9 cellular contexts compared by ENCODE assay signal in genomic region chrX:150959557-150959956, GRCh38.
"Had no signal": no experiment of that assay in that cellular context is flagged by ENCODE, and none has a peak within 500 bp of the region (broad histone marks: within the 10 kb centered on the region; RNA-seq: fewer than 3 reads in every experiment).

No MANE protein-coding gene starts in this region.

- H3K4me1 Mint-ChIP-seq: GM23338, H9 had no signal

- DNase-seq: H9, HCEC 1CT, IMR-90, KG1 had no signal

- H3K4me3 ChIP-seq: GM23338, K562 had no signal

- FAIRE-seq: H1, H54, HTR-8/SVneo, K562 had no signal

- H3K4me3 Mint-ChIP-seq: GM23338, H9 had no signal

- H3K27ac Mint-ChIP-seq: GM23338, H9 had no signal

- ATAC-seq: GM23338, K562 had no signal

- H2AFZ ChIP-seq: GM23338 had no signal

- H3K4me2 ChIP-seq: GM23338 had no signal
